10 cellular contexts compared by ENCODE assay signal in the genomic region with DNA sequence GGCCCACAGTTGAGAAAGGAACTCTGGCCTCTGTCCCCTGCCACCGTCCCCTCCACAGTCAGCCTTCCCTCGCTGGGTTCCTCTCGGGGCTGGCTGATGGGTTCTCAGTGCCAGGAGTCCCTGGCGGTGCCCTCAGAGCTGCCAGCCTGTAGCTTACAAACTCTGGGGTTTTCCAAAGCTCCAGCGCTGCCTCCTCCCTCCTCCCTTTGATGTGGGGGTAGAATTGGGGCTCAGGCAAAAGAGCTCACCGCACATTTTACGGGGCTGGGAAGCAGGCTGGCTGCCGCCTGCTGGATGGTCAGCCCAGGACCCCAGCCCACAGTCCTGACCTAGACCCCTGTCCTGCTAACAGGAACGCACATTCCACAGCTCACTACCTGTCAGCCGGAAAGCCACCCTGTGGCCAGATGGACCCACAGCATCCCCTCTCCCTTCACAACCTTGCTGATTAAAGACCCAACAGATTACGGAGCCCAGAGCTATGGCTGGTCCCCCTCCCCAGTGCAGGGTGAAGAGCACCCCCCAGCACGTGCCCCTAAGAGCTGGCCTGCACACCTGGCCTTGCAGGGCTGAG. TPM values are rescaled to one million over a fixed set of nuclear protein-coding genes. Genes with fewer than 3 reads are reported as not detected.
DNase-seq lines count a peak whose midpoint lies in the region; ATAC-seq and TF ChIP-seq lines count a peak whose summit lies in the region.
"Had no signal": no experiment of that assay in that cellular context is flagged by ENCODE, and none has a peak within 500 bp of the region (broad histone marks: within the 10 kb centered on the region; RNA-seq: fewer than 3 reads in every experiment).

No MANE protein-coding gene starts in this region.

- peaks cover 7% of the 10 kb centered on the region for H3K27me3 Mint-ChIP-seq in endothelial cell (ENCODE audit: unreplicated experiment)
- no peaks in the 10 kb centered on the region for H3K27me3 Mint-ChIP-seq in activated CD4-positive, alpha-beta T cell treated with anti-CD3 and anti-CD28 coated beads, Interleukin-2, amount 10 ng/mL, durations not matched to agents 24 days and 14 days
- H3K27me3 Mint-ChIP-seq in activated CD4-positive, alpha-beta memory T cell treated with anti-CD3 and anti-CD28 coated beads, Interleukin-2, amount 10 ng/mL, durations not matched to agents 7 days and 5 days = no peaks in the 10 kb centered on the region

- TF ChIP-seq CTCF in endothelial cell (IDR thresholded peaks at IDR 0.05; ENCODE audit: unreplicated experiment) (no peak), vagina (IDR thresholded peaks at IDR 0.05) (no peak)

- peak overlapping the region; percentile 91 for H3K27ac ChIP-seq in vagina

- H3K9me3 ChIP-seq in vagina = no peaks in the 10 kb centered on the region

- no peak for TF ChIP-seq POLR2A in vagina (IDR thresholded peaks at IDR 0.05)

- peak overlapping the region; percentile 57 for H3K4me3 Mint-ChIP-seq in endothelial cell (ENCODE audit: unreplicated experiment)
- no peak overlapping the region for H3K4me3 Mint-ChIP-seq in activated CD4-positive, alpha-beta T cell treated with anti-CD3 and anti-CD28 coated beads, Interleukin-2, amount 10 ng/mL, durations not matched to agents 24 days and 14 days
- H3K4me3 Mint-ChIP-seq in activated CD4-positive, alpha-beta memory T cell treated with anti-CD3 and anti-CD28 coated beads, Interleukin-2, amount 10 ng/mL, durations not matched to agents 7 days and 5 days = no peak overlapping the region

- intact Hi-C loops in Right ventricle myocardium inferior (cut with DNase I) = no loop called here
- intact Hi-C loops in Right ventricle myocardium superior (cut with DNase I) = no loop called here
- intact Hi-C loops in vagina (cut with DNase I) = no loop called here
- intact Hi-C loops in activated CD4-positive, alpha-beta T cell treated with anti-CD3 and anti-CD28 coated beads, Interleukin-2, amount 10 ng/mL, durations not matched to agents 24 days and 14 days (cut with micrococcal nuclease) = no loop called here

- peak overlapping the region; percentile 28 to 40 for H3K4me3 ChIP-seq in vagina

- H3K36me3 ChIP-seq in vagina = peaks cover 0 to 19% of the 10 kb centered on the region in 2 donors

- no peaks in the 10 kb centered on the region for H3K9me3 Mint-ChIP-seq in endothelial cell (ENCODE audit: unreplicated experiment)
- H3K9me3 Mint-ChIP-seq in activated CD4-positive, alpha-beta T cell treated with anti-CD3 and anti-CD28 coated beads, Interleukin-2, amount 10 ng/mL, durations not matched to agents 24 days and 14 days = no peaks in the 10 kb centered on the region
- H3K9me3 Mint-ChIP-seq in activated CD4-positive, alpha-beta memory T cell treated with anti-CD3 and anti-CD28 coated beads, Interleukin-2, amount 10 ng/mL, durations not matched to agents 7 days and 5 days = no peaks in the 10 kb centered on the region

- H3K27me3 ChIP-seq in vagina = no peaks in the 10 kb centered on the region

- DNase-seq in Right ventricle myocardium inferior (ENCODE audit: missing footprints) (peak; percentile 55), Right ventricle myocardium superior (no peak), endothelial cell (ENCODE audit: low spot score) (no peak), midbrain (lab: John Stamatoyannopoulos, UW) (peak; percentile 26), vagina (ENCODE audit: extremely low spot score in 2 of 2) (no peak)
- DNase-seq in activated CD4-positive, alpha-beta T cell treated with anti-CD3 and anti-CD28 coated beads, Interleukin-2, amount 10 ng/mL, durations not matched to agents 24 days and 14 days = no peak
- DNase-seq in activated CD4-positive, alpha-beta memory T cell treated with anti-CD3 and anti-CD28 coated beads, Interleukin-2, amount 10 ng/mL, durations not matched to agents 7 days and 5 days = no peak
- DNase-seq: glutamatergic neuron, NCI-H1048 had no signal

- H3K27ac Mint-ChIP-seq in endothelial cell (ENCODE audit: unreplicated experiment) = peak overlapping the region; percentile 53
- no peak overlapping the region for H3K27ac Mint-ChIP-seq in activated CD4-positive, alpha-beta T cell treated with anti-CD3 and anti-CD28 coated beads, Interleukin-2, amount 10 ng/mL, durations not matched to agents 24 days and 14 days
- H3K27ac Mint-ChIP-seq in activated CD4-positive, alpha-beta memory T cell treated with anti-CD3 and anti-CD28 coated beads, Interleukin-2, amount 10 ng/mL, durations not matched to agents 7 days and 5 days = no peak overlapping the region

- peaks cover 67% of the 10 kb centered on the region for H3K4me1 ChIP-seq in vagina

- H3K36me3 Mint-ChIP-seq in endothelial cell (ENCODE audit: low read depth, unreplicated experiment) = no peaks in the 10 kb centered on the region
- peaks cover 5% of the 10 kb centered on the region for H3K36me3 Mint-ChIP-seq in activated CD4-positive, alpha-beta T cell treated with anti-CD3 and anti-CD28 coated beads, Interleukin-2, amount 10 ng/mL, durations not matched to agents 24 days and 14 days (ENCODE audit: low read depth)
- peaks cover 8% of the 10 kb centered on the region for H3K36me3 Mint-ChIP-seq in activated CD4-positive, alpha-beta memory T cell treated with anti-CD3 and anti-CD28 coated beads, Interleukin-2, amount 10 ng/mL, durations not matched to agents 7 days and 5 days (ENCODE audit: low read depth)

- CTCF ChIA-PET in activated CD4-positive, alpha-beta memory T cell treated with anti-CD3 and anti-CD28 coated beads, Interleukin-2, amount 10 ng/mL, durations not matched to agents 7 days and 5 days (lab: Charles Lee) = interaction anchor here (0.9 kb wide), 1 partner anchor 25 kb away, joined by 4 read pairs; no protein-coding TSS in a partner anchor

- POLR2A ChIA-PET in activated CD4-positive, alpha-beta memory T cell treated with anti-CD3 and anti-CD28 coated beads, Interleukin-2, amount 10 ng/mL, durations not matched to agents 7 days and 5 days (lab: Charles Lee) = interaction anchor here (1.7 to 1.9 kb wide), 2 partner anchors 17 to 37 kb away, joined by 4 to 5 read pairs; no protein-coding TSS in a partner anchor

- H3K4me1 Mint-ChIP-seq in endothelial cell (ENCODE audit: unreplicated experiment) = peaks cover 18% of the 10 kb centered on the region
- no peaks in the 10 kb centered on the region for H3K4me1 Mint-ChIP-seq in activated CD4-positive, alpha-beta T cell treated with anti-CD3 and anti-CD28 coated beads, Interleukin-2, amount 10 ng/mL, durations not matched to agents 24 days and 14 days
- H3K4me1 Mint-ChIP-seq in activated CD4-positive, alpha-beta memory T cell treated with anti-CD3 and anti-CD28 coated beads, Interleukin-2, amount 10 ng/mL, durations not matched to agents 7 days and 5 days = peaks cover 3% of the 10 kb centered on the region

- ATAC-seq in Right ventricle myocardium inferior = no peak
- ATAC-seq in Right ventricle myocardium superior (ENCODE audit: poor library complexity) = no peak
- ATAC-seq in GM18907 (IDR thresholded peaks at IDR 0.05; ENCODE audit: unreplicated experiment) = no peak

RNA-seq across cellular contexts. Expression of a gene that starts 6.0 kb away (rescaled TPM):
- 6.4 TPM for total RNA-seq in Right ventricle myocardium inferior
- 5.7 TPM for total RNA-seq in Right ventricle myocardium superior
- total RNA-seq in endothelial cell (ENCODE audit: unreplicated experiment) = 0.67 TPM
- 37.6 TPM for total RNA-seq in vagina
- total RNA-seq in activated CD4-positive, alpha-beta T cell treated with anti-CD3 and anti-CD28 coated beads, Interleukin-2, amount 10 ng/mL, durations not matched to agents 24 days and 14 days = 0.16 TPM in 1 of 2 replicates, not detected in the other
- total RNA-seq in activated CD4-positive, alpha-beta memory T cell treated with anti-CD3 and anti-CD28 coated beads, Interleukin-2, amount 10 ng/mL, durations not matched to agents 7 days and 5 days = under 1 TPM in 1 of 2 experiments, not detected in 1; 0.08 TPM

RNA-seq across cellular contexts. Expression of a gene that starts 26.5 kb away (rescaled TPM):
- total RNA-seq in Right ventricle myocardium inferior (73.4 TPM), Right ventricle myocardium superior (74.0 TPM), endothelial cell (ENCODE audit: unreplicated experiment) (29.5 TPM), vagina (76.1 TPM)
- total RNA-seq in activated CD4-positive, alpha-beta T cell treated with anti-CD3 and anti-CD28 coated beads, Interleukin-2, amount 10 ng/mL, durations not matched to agents 24 days and 14 days = 93.5 and 104 TPM in 2 replicates
- total RNA-seq in activated CD4-positive, alpha-beta memory T cell treated with anti-CD3 and anti-CD28 coated beads, Interleukin-2, amount 10 ng/mL, durations not matched to agents 7 days and 5 days = 10 to 100 TPM; 29.7 to 33.9 TPM

RNA-seq across cellular contexts. Expression of a gene that starts 38.7 kb away (rescaled TPM):
- 11.6 TPM for total RNA-seq in Right ventricle myocardium inferior
- total RNA-seq in Right ventricle myocardium superior = 11.6 TPM
- 103 TPM for total RNA-seq in endothelial cell (ENCODE audit: unreplicated experiment)
- 30.9 TPM for total RNA-seq in vagina
- total RNA-seq in activated CD4-positive, alpha-beta T cell treated with anti-CD3 and anti-CD28 coated beads, Interleukin-2, amount 10 ng/mL, durations not matched to agents 24 days and 14 days = 86.3 and 93.3 TPM in 2 replicates
- total RNA-seq in activated CD4-positive, alpha-beta memory T cell treated with anti-CD3 and anti-CD28 coated beads, Interleukin-2, amount 10 ng/mL, durations not matched to agents 7 days and 5 days = 100 to 1,000 TPM; 244 to 245 TPM

RNA-seq across cellular contexts. Expression of a gene that starts 48.0 kb away (rescaled TPM):
- total RNA-seq in Right ventricle myocardium inferior = 71.4 TPM
- total RNA-seq in Right ventricle myocardium superior = 76.8 TPM
- 32.0 TPM for total RNA-seq in endothelial cell (ENCODE audit: unreplicated experiment)
- 33.6 TPM for total RNA-seq in vagina
- 106 and 108 TPM in 2 replicates for total RNA-seq in activated CD4-positive, alpha-beta T cell treated with anti-CD3 and anti-CD28 coated beads, Interleukin-2, amount 10 ng/mL, durations not matched to agents 24 days and 14 days
- total RNA-seq in activated CD4-positive, alpha-beta memory T cell treated with anti-CD3 and anti-CD28 coated beads, Interleukin-2, amount 10 ng/mL, durations not matched to agents 7 days and 5 days = 10 to 100 TPM; 39.5 to 41.1 TPM

Comparison
In these comparisons a context has a peak if more than half of its experiments do, and no peak if none do; other contexts are left out.
1. DNase-seq: peak in Right ventricle myocardium inferior (single experiment) and midbrain (single experiment); none in Right ventricle myocardium superior (single experiment), endothelial cell (single experiment), vagina (0 of 2), activated CD4-positive, alpha-beta T cell treated with anti-CD3 and anti-CD28 coated beads, Interleukin-2, amount 10 ng/mL, durations not matched to agents 24 days and 14 days (single experiment) and activated CD4-positive, alpha-beta memory T cell treated with anti-CD3 and anti-CD28 coated beads, Interleukin-2, amount 10 ng/mL, durations not matched to agents 7 days and 5 days (single experiment).